25 cellular contexts compared by ENCODE assay signal in genomic region chr9:34426340-34427074, GRCh38. TPM values are rescaled to one million over a fixed set of nuclear protein-coding genes. Genes with fewer than 3 reads are reported as not detected.
DNase-seq lines count a peak whose midpoint lies in the region; TF ChIP-seq lines count a peak whose summit lies in the region.
"Had no signal": no experiment of that assay in that cellular context is flagged by ENCODE, and none has a peak within 500 bp of the region (broad histone marks: within the 10 kb centered on the region; RNA-seq: fewer than 3 reads in every experiment).

No MANE protein-coding gene starts in this region.

- no peak for TF ChIP-seq CTCF in HEK293 (tag by site-specific recombination; IDR thresholded peaks at IDR 0.05)
- TF ChIP-seq CTCF in VCaP (conservative IDR thresholded peaks at IDR 0.05), result no peak
- peak; percentile 22 for TF ChIP-seq CTCF in type B pancreatic cell (conservative IDR thresholded peaks at IDR 0.05)

- no peaks in the 10 kb centered on the region for H3K36me3 Mint-ChIP-seq in type B pancreatic cell

- H3K27ac ChIP-seq in HEK293 (ENCODE audit: extremely low read depth, low read depth, low read length) (no peak overlapping the region), VCaP (peak overlapping the region; percentile 90)
- H3K27ac ChIP-seq: HL-60 had no signal

- no peak overlapping the region for H3K4me3 ChIP-seq in HEK293 (ENCODE audit: low read depth, low read length)

- POLR2A ChIA-PET in HEK293 (lab: Yijun Ruan, JAX), result no interaction called here

- H3K9me3 Mint-ChIP-seq in type B pancreatic cell, result no peaks in the 10 kb centered on the region
- H3K9me3 Mint-ChIP-seq: CD4-positive, alpha-beta T cell; HFFc6 had no signal

- CTCF ChIA-PET in HEK293 (lab: Yijun Ruan, JAX), result interaction anchor here (2.0 kb wide), 2 partner anchors 23 to 75 kb away, joined by 6 to 8 read pairs; no protein-coding TSS in a partner anchor

- H3K36me3 ChIP-seq in HEK293 (ENCODE audit: control insufficient read depth in 2 of 2, insufficient read depth in 1 of 2, low read length in 2 of 2), result peaks cover 0 to 18% of the 10 kb centered on the region in 2 experiments; a peak in 2 of 3 replicates

- no peaks in the 10 kb centered on the region for H3K4me1 Mint-ChIP-seq in type B pancreatic cell (ENCODE audit: unreplicated experiment)

- H3K27me3 Mint-ChIP-seq in type B pancreatic cell, result no peaks in the 10 kb centered on the region
- H3K27me3 Mint-ChIP-seq: CD4-positive, alpha-beta T cell had no signal

- no peaks in the 10 kb centered on the region for H3K4me1 ChIP-seq in HEK293 (ENCODE audit: control insufficient read depth, insufficient read depth, low read length)

- TF ChIP-seq POLR2A in erythroblast (IDR thresholded peaks at IDR 0.05; ENCODE audit: low read length), result no peak

- H3K4me3 Mint-ChIP-seq in type B pancreatic cell, result no peak overlapping the region
- H3K4me3 Mint-ChIP-seq: CD4-positive, alpha-beta T cell; HFFc6 had no signal

- peak; percentile 29 to 49 for DNase-seq in erythroblast (lab: John Stamatoyannopoulos, UW)
- DNase-seq in type B pancreatic cell (ENCODE audit: extremely low spot score, unreplicated experiment), result no peak
- DNase-seq in NCI-H2196 treated with DMSO at 0.1 percent for 48 hours (lab: John Stamatoyannopoulos, UW; ENCODE audit: unreplicated experiment), result no peak
- no peak for DNase-seq in NOMO-1 treated with DMSO at 0.1 percent for 48 hours (lab: John Stamatoyannopoulos, UW; ENCODE audit: unreplicated experiment)
- no peak for DNase-seq in NCI-H226
- DNase-seq: CD4-positive, alpha-beta T cell; COR-L47; DMS79 treated with DMSO at 0.1 percent for 48 hours; GOT3; HFFc6; KBM-7; NCI-H1092; NCI-H146; NCI-H2029; NCI-H2171; NCI-H446; PC-3; Right ventricle myocardium superior had no signal

- no peak overlapping the region for H3K27ac Mint-ChIP-seq in type B pancreatic cell
- H3K27ac Mint-ChIP-seq: CD4-positive, alpha-beta T cell; HFFc6 had no signal

- no peaks in the 10 kb centered on the region for H3K9me3 ChIP-seq in HEK293 (ENCODE audit: control insufficient read depth, insufficient read depth, low read depth, low read length)

TF ChIP-seq in HEK293, 187 proteins besides CTCF, POLR2A, EP300 and RAD21:
- TF ChIP-seq ZNF571 (tag by site-specific recombination; IDR thresholded peaks at IDR 0.05), result no peak
- no peak for TF ChIP-seq KLF16 (tag by site-specific recombination; IDR thresholded peaks at IDR 0.05)
- no peak for TF ChIP-seq TCF7L2 (IDR thresholded peaks at IDR 0.05; ENCODE audit: borderline replicate concordance, low read depth, low read length)
- no peak for TF ChIP-seq ZNF292 (tag by site-specific recombination; IDR thresholded peaks at IDR 0.05; ENCODE audit: borderline replicate concordance, low read depth)
- no peak for TF ChIP-seq ZBTB21 (tag by site-specific recombination; IDR thresholded peaks at IDR 0.05)
- TF ChIP-seq, protein P1, sequence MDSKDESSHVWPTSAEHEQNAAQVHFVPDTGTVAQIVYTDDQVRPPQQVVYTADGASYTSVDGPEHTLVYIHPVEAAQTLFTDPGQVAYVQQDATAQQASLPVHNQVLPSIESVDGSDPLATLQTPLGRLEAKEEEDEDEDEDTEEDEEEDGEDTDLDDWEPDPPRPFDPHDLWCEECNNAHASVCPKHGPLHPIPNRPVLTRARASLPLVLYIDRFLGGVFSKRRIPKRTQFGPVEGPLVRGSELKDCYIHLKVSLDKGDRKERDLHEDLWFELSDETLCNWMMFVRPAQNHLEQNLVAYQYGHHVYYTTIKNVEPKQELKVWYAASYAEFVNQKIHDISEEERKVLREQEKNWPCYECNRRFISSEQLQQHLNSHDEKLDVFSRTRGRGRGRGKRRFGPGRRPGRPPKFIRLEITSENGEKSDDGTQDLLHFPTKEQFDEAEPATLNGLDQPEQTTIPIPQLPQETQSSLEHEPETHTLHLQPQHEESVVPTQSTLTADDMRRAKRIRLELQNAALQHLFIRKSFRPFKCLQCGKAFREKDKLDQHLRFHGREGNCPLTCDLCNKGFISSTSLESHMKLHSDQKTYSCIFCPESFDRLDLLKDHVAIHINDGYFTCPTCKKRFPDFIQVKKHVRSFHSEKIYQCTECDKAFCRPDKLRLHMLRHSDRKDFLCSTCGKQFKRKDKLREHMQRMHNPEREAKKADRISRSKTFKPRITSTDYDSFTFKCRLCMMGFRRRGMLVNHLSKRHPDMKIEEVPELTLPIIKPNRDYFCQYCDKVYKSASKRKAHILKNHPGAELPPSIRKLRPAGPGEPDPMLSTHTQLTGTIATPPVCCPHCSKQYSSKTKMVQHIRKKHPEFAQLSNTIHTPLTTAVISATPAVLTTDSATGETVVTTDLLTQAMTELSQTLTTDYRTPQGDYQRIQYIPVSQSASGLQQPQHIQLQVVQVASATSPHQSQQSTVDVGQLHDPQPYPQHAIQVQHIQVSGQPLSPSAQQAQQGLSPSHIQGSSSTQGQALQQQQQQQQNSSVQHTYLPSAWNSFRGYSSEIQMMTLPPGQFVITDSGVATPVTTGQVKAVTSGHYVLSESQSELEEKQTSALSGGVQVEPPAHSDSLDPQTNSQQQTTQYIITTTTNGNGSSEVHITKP (tag by site-specific recombination; IDR thresholded peaks at IDR 0.05), result 0 out of 2 replicates have a peak, but pooled peaks have one; percentile 33
TF ChIP-seq in HEK293: peak in this region for 1.

RNA-seq across cellular contexts. Expression of gene FAM219A, which starts 31.9 kb away (rescaled TPM):
- 13.4 and 22.4 TPM in 2 replicates for total RNA-seq in type B pancreatic cell (ENCODE audit: low replicate concordance)

RNA-seq across cellular contexts. Expression of gene DNAI1, which starts 32.1 kb away (rescaled TPM):
- total RNA-seq in type B pancreatic cell (ENCODE audit: low replicate concordance), result 0.69 and 4.4 TPM in 2 replicates
- total RNA-seq: A673; CD4-positive, alpha-beta T cell; HepG2; HFFc6; HT-29; PC-3; Right ventricle myocardium superior; RPMI7951 had no signal

RNA-seq across cellular contexts. Expression of gene MYORG, which starts 49.8 kb away (rescaled TPM):
- 11.6 and 24.5 TPM in 2 replicates for total RNA-seq in type B pancreatic cell (ENCODE audit: low replicate concordance)

Comparison
In these comparisons a context has a peak if more than half of its experiments do, and no peak if none do; other contexts are left out.
1. DNase-seq: peak in erythroblast (2 of 2); none in type B pancreatic cell (single experiment), NCI-H2196 treated with DMSO at 0.1 percent for 48 hours (single experiment), NOMO-1 treated with DMSO at 0.1 percent for 48 hours (single experiment) and NCI-H226 (single experiment).